Comparison of ENCODE assay signal across 6 cellular contexts in genomic region chr5:79526928-79527327, GRCh38.
"Had no signal": no experiment of that assay in that cellular context is flagged by ENCODE, and none has a peak within 500 bp of the region (broad histone marks: within the 10 kb centered on the region; RNA-seq: fewer than 3 reads in every experiment).

No MANE protein-coding gene starts in this region.

- H3K27ac ChIP-seq: HL-60 had no signal

- ATAC-seq: HepG2, K562 had no signal

- FAIRE-seq: HepG2, HTR-8/SVneo, K562 had no signal

- DNase-seq: IMR-90, KBM-7 had no signal

- H3K4me3 ChIP-seq: K562 had no signal
